20 cellular contexts compared by ENCODE assay signal in the genomic region with DNA sequence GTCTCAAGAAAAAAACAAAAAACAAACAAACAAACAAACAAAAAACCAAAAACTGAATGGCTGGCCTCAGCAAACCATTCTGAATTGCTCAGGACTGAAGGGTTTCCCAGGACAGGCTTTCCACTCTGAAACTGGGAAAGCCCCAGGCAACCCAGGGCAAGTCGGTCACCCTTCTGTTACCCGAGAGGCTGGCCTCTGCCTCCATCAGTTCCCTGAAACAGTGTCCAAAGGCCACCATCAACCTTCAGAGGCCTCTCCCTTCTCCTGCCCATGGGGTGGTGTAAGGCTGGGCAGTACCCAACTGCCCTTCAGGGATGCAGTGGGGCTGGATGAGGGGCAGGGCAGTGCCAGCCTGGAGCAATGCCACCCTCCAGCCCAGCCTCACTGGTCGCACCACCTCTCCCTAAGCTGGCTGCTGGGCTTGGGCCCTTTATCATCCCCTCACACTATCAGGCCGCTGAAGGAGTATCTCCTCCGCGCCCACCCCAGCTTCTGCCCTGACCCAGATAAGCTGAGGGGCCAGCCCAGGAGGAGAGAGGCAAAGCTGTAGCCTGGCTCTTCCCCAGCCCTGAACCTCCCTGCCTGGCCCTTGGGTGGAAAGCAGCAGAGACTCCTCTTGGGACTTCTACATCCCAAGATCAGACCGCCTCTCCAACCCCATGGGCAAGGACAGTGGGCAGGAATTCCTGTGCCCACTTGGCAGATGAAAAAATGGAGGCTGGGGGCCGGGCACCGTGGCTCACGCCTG. TPM values are rescaled to one million over a fixed set of nuclear protein-coding genes. Genes with fewer than 3 reads are reported as not detected.
DNase-seq lines count a peak whose midpoint lies in the region; ATAC-seq and TF ChIP-seq lines count a peak whose summit lies in the region.
"Had no signal": no experiment of that assay in that cellular context is flagged by ENCODE, and none has a peak within 500 bp of the region (broad histone marks: within the 10 kb centered on the region; RNA-seq: fewer than 3 reads in every experiment).

No MANE protein-coding gene starts in this region.

- TF ChIP-seq CTCF in RWPE2 (IDR thresholded peaks at IDR 0.05; ENCODE audit: poor library complexity, severe bottlenecking) (no peak), osteoblast (IDR thresholded peaks at IDR 0.05; ENCODE audit: extremely low read depth, low read depth, low read length) (no peak)

- no peaks in the 10 kb centered on the region for H3K9me3 Mint-ChIP-seq in CD8-positive, alpha-beta memory T cell
- H3K9me3 Mint-ChIP-seq: CD4-positive, alpha-beta T cell; HFFc6 had no signal

- no CpG with 5 or more reads among the region's 10 CpGs for WGBS in mesendoderm (ENCODE audit: extremely low coverage, insufficient coverage, low lambda C conversion rate)

- H3K27ac ChIP-seq in CD8-positive, alpha-beta memory T cell (ENCODE audit: low read depth, low read length) = peak overlapping the region; percentile 16
- H3K27ac ChIP-seq in RWPE2 (ENCODE audit: poor library complexity, severe bottlenecking) (no peak overlapping the region), osteoblast (ENCODE audit: low read depth, low read length) (no peak overlapping the region), mesendoderm (ENCODE audit: low read depth, low read length) (no peak overlapping the region)
- H3K27ac ChIP-seq: HL-60 had no signal

- no peak overlapping the region for H3K4ac ChIP-seq in mesendoderm (ENCODE audit: low read depth, low read length)

- H3K4me3 ChIP-seq in CD8-positive, alpha-beta memory T cell (ENCODE audit: low read length) = no peak overlapping the region
- H3K4me3 ChIP-seq in RWPE2 (ENCODE audit: severe bottlenecking) = no peak overlapping the region
- H3K4me3 ChIP-seq in osteoblast (ENCODE audit: insufficient read depth, low read length) = no peak overlapping the region
- no peak overlapping the region for H3K4me3 ChIP-seq in mesendoderm (ENCODE audit: low read length)

- H3K4me2 ChIP-seq in osteoblast (ENCODE audit: insufficient read depth, low read length) (no peak overlapping the region), mesendoderm (ENCODE audit: low read length) (no peak overlapping the region)

- TF ChIP-seq POLR2A in erythroblast (IDR thresholded peaks at IDR 0.05; ENCODE audit: low read length) = peak; percentile 71

- no peak overlapping the region for H2AK5ac ChIP-seq in mesendoderm (ENCODE audit: low read length)

- DNase-seq in CD8-positive, alpha-beta memory T cell = no peak
- DNase-seq in RWPE2 (ENCODE audit: low spot score) (no peak), erythroblast (lab: John Stamatoyannopoulos, UW) (peak; percentile 94 to 98), osteoblast (ENCODE audit: insufficient read length, low spot score, missing footprints) (peak; percentile 72), mesendoderm (no peak)
- DNase-seq in stimulated activated naive CD4-positive, alpha-beta T cell (lab: John Stamatoyannopoulos, UW) = no peak
- DNase-seq in activated naive CD4-positive, alpha-beta T cell treated with Interleukin-2 at 50 U/mL for 16 hours = no peak
- DNase-seq: CD4-positive, alpha-beta T cell; DMS79 treated with DMSO at 0.1 percent for 48 hours; GF-D8; GOT3; HFFc6; Karpas-422; MM.1S; NCI-H1105; NCI-H1694 treated with DMSO at 0.1 percent for 48 hours; NCI-H446 treated with DMSO at 0.1 percent for 48 hours; NCI-H82 had no signal

- POLR2A ChIA-PET in CD8-positive, alpha-beta memory T cell (lab: Charles Lee) = interaction anchor here (0.6 to 1.0 kb wide), 5 partner anchors 11 to 59 kb away, joined by 3 to 4 read pairs (median 3); no protein-coding TSS in a partner anchor

- CTCF ChIA-PET in CD8-positive, alpha-beta memory T cell (lab: Charles Lee) = interaction anchor here (0.6 to 5.3 kb wide), 7 partner anchors 11 to 294 kb away, joined by 3 to 29 read pairs (median 4); partner anchors contain the start of gene ZFP36L2

- H3K36me3 ChIP-seq in CD8-positive, alpha-beta memory T cell (ENCODE audit: insufficient read depth, low read length) = no peaks in the 10 kb centered on the region
- H3K36me3 ChIP-seq in RWPE2 (ENCODE audit: low read depth) = no peaks in the 10 kb centered on the region
- no peaks in the 10 kb centered on the region for H3K36me3 ChIP-seq in osteoblast (ENCODE audit: insufficient read depth, low read length)
- no peaks in the 10 kb centered on the region for H3K36me3 ChIP-seq in mesendoderm (ENCODE audit: control insufficient read depth, insufficient read depth, low read length)

- no peaks in the 10 kb centered on the region for H3K9me3 ChIP-seq in CD8-positive, alpha-beta memory T cell (ENCODE audit: low read length)
- no peaks in the 10 kb centered on the region for H3K9me3 ChIP-seq in RWPE2 (ENCODE audit: severe bottlenecking)
- no peaks in the 10 kb centered on the region for H3K9me3 ChIP-seq in osteoblast (ENCODE audit: low read depth, low read length)

- no peaks in the 10 kb centered on the region for H3K27me3 Mint-ChIP-seq in CD8-positive, alpha-beta memory T cell
- H3K27me3 Mint-ChIP-seq: CD4-positive, alpha-beta T cell had no signal

- no peak overlapping the region for H2BK5ac ChIP-seq in mesendoderm (ENCODE audit: low read length)

- no peak overlapping the region for H4K5ac ChIP-seq in mesendoderm (ENCODE audit: low read length)

- no peak overlapping the region for H3K23ac ChIP-seq in mesendoderm (ENCODE audit: low read length)

- H4K8ac ChIP-seq in mesendoderm (ENCODE audit: low read depth, low read length) = no peak overlapping the region

- H3K79me1 ChIP-seq in mesendoderm (ENCODE audit: low read length) = no peaks in the 10 kb centered on the region

- H3K4me1 ChIP-seq in CD8-positive, alpha-beta memory T cell (ENCODE audit: insufficient read depth, low read length) = peaks cover 83% of the 10 kb centered on the region
- no peaks in the 10 kb centered on the region for H3K4me1 ChIP-seq in RWPE2 (ENCODE audit: insufficient read depth, poor library complexity, severe bottlenecking)
- no peaks in the 10 kb centered on the region for H3K4me1 ChIP-seq in osteoblast (ENCODE audit: insufficient read depth, low read length)
- peaks cover 2% of the 10 kb centered on the region for H3K4me1 ChIP-seq in mesendoderm (ENCODE audit: control insufficient read depth, low read depth, low read length)

- no peak overlapping the region for H3K9ac ChIP-seq in mesendoderm (ENCODE audit: low read length)

- H3K79me2 ChIP-seq in osteoblast (ENCODE audit: insufficient read depth, low read length) = no peaks in the 10 kb centered on the region
- no peaks in the 10 kb centered on the region for H3K79me2 ChIP-seq in mesendoderm (ENCODE audit: control insufficient read depth, insufficient read depth, low read length)

- H3K4me1 Mint-ChIP-seq in CD8-positive, alpha-beta memory T cell = peaks cover 49 to 76% (median 51%) of the 10 kb centered on the region in 3 donors

- H3K36me3 Mint-ChIP-seq in CD8-positive, alpha-beta memory T cell = no peaks in the 10 kb centered on the region

- H3K4me3 Mint-ChIP-seq in CD8-positive, alpha-beta memory T cell = no peak overlapping the region
- H3K4me3 Mint-ChIP-seq: CD4-positive, alpha-beta T cell; HFFc6 had no signal

- peak overlapping the region in 1 of 8 donors; percentile 22 for H3K27ac Mint-ChIP-seq in CD8-positive, alpha-beta memory T cell
- H3K27ac Mint-ChIP-seq: HFFc6 had no signal

- H2BK15ac ChIP-seq in mesendoderm (replicated peaks; ENCODE audit: low read depth) = no peak overlapping the region

- H3K27me3 ChIP-seq in CD8-positive, alpha-beta memory T cell (ENCODE audit: insufficient read depth, low read length, poor library complexity, severe bottlenecking) = no peaks in the 10 kb centered on the region
- no peaks in the 10 kb centered on the region for H3K27me3 ChIP-seq in RWPE2 (ENCODE audit: insufficient read depth, poor library complexity, severe bottlenecking)
- H3K27me3 ChIP-seq in osteoblast (ENCODE audit: insufficient read depth, low read length) = no peaks in the 10 kb centered on the region
- no peaks in the 10 kb centered on the region for H3K27me3 ChIP-seq in mesendoderm (ENCODE audit: insufficient read depth, low read length, poor library complexity)

- no peaks in the 10 kb centered on the region for H4K20me1 ChIP-seq in osteoblast (ENCODE audit: insufficient read depth, low read length)

- H2BK120ac ChIP-seq in mesendoderm (ENCODE audit: low read depth, low read length) = no peak overlapping the region

- H3K18ac ChIP-seq in mesendoderm (ENCODE audit: low read length) = no peak overlapping the region

- ATAC-seq in RWPE2 (ENCODE audit: low read depth) = 0 out of 3 replicates have a peak, but pooled peaks have one; percentile 24
- no peak for ATAC-seq in GM21786 (IDR thresholded peaks at IDR 0.05; ENCODE audit: unreplicated experiment)

- H3K56ac ChIP-seq in mesendoderm (ENCODE audit: low read length) = no peak overlapping the region

- no peak overlapping the region for H2AFZ ChIP-seq in osteoblast (ENCODE audit: low read length)

RNA-seq across cellular contexts. Expression of gene ZFP36L2, which starts 35.9 kb away (rescaled TPM):
- 10 to 100 TPM; 98.0 to 98.6 TPM for total RNA-seq in CD8-positive, alpha-beta memory T cell
- polyA plus RNA-seq in CD8-positive, alpha-beta memory T cell = 737 TPM
- 14.7 and 15.6 TPM in 2 replicates for total RNA-seq in osteoblast
- polyA plus RNA-seq in mesendoderm (2013, experiment 1 of 2) = 71.1 TPM
- 70.6 TPM for polyA plus RNA-seq in mesendoderm (2013, experiment 2 of 2)

Comparison
In these comparisons a context has a peak if more than half of its experiments do, and no peak if none do; other contexts are left out.
1. DNase-seq: peak in erythroblast (2 of 2) and osteoblast (single experiment); none in CD8-positive, alpha-beta memory T cell (0 of 5), RWPE2 (single experiment), stimulated activated naive CD4-positive, alpha-beta T cell (0 of 6), mesendoderm (single experiment) and activated naive CD4-positive, alpha-beta T cell treated with Interleukin-2 at 50 U/mL for 16 hours (single experiment).